ENCODE assay signal across 21 cellular contexts in the genomic region with DNA sequence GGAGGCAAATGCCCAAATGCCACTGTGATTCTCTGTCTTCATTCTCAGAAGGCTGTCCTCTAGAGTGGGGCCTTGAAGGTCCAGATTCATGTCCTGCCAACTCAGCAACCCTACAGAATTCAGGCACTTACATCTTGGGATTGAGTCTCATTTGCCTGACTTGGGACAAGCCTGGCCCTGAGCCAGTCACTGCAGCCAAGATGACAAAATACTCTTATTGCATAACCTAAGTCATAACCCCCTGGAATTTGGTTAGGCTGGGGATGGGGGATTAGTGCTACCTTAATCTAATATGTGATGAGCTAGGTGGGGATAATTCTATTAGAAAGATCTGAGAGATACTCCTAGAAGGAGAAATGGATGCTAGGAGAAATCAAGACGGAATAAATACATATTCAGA.
DNase-seq lines count a peak whose midpoint lies in the region; ATAC-seq, FAIRE-seq and TF ChIP-seq lines count a peak whose summit lies in the region.
"Had no signal": no experiment of that assay in that cellular context is flagged by ENCODE, and none has a peak within 500 bp of the region (broad histone marks: within the 10 kb centered on the region; RNA-seq: fewer than 3 reads in every experiment).

No MANE protein-coding gene starts in this region.

- H4K20me1 ChIP-seq in PC-9 (ENCODE audit: insufficient read depth): no peaks in the 10 kb centered on the region
- H4K20me1 ChIP-seq in H1 (replicated peaks in 1 of 2; ENCODE audit: control insufficient read depth in 1 of 2, insufficient read depth in 2 of 2, low read length in 2 of 2): no peaks in the 10 kb centered on the region

- H2BK15ac ChIP-seq in H1 (ENCODE audit: low read length): no peak overlapping the region
- H2BK15ac ChIP-seq in mesenchymal stem cell (ENCODE audit: low read depth, poor library complexity, severe bottlenecking): peak overlapping the region; percentile 21

- H2BK20ac ChIP-seq in H1 (ENCODE audit: low read length): no peak overlapping the region

- FAIRE-seq in H1 (lab: Jason Lieb, UNC): no peak
- FAIRE-seq: GM12891, TTC549 had no signal

- H3K27me3 ChIP-seq in PC-9 (ENCODE audit: insufficient read depth, low read depth): no peaks in the 10 kb centered on the region
- no peaks in the 10 kb centered on the region for H3K27me3 ChIP-seq in H1 (replicated peaks in 1 of 4; ENCODE audit: control insufficient read depth in 3 of 4, extremely low read depth in 1 of 4, insufficient read depth in 3 of 4, low read length in 3 of 4)
- no peaks in the 10 kb centered on the region for H3K27me3 ChIP-seq in mesenchymal stem cell (ENCODE audit: control insufficient read depth in 1 of 2, insufficient read depth in 1 of 2, low read length in 2 of 2)
- H3K27me3 ChIP-seq: gastrocnemius medialis, upper lobe of left lung had no signal

- no peaks in the 10 kb centered on the region for H3K79me1 ChIP-seq in H1 (ENCODE audit: low read depth, low read length)
- H3K79me1 ChIP-seq in mesenchymal stem cell (replicated peaks; ENCODE audit: low read length, poor library complexity, severe bottlenecking): no peaks in the 10 kb centered on the region

- POLR2A ChIA-PET in PC-9 (lab: Charles Lee; ENCODE audit: unreplicated experiment): interaction anchor here (0.5 kb wide), 1 partner anchor 171 kb away, joined by 3 read pairs; no protein-coding TSS in a partner anchor
- POLR2A ChIA-PET in H1 (lab: Charles Lee; ENCODE audit: partially characterized antibody): no interaction called here

- no peak overlapping the region for H3K4me3 Mint-ChIP-seq in Calu3 (ENCODE audit: low read depth, unreplicated experiment)
- H3K4me3 Mint-ChIP-seq: activated CD4-positive, alpha-beta memory T cell treated with anti-CD3 and anti-CD28 coated beads for 36 hours; activated T-helper 17 cell treated with anti-CD3 and anti-CD28 coated beads, Interleukin-2, amount 50 U/mL, for 72 hours; immature natural killer cell had no signal

- H3K18ac ChIP-seq in H1 (ENCODE audit: extremely low read depth, low read length) (no peak overlapping the region; the same call in 1 of the 2 replicates), mesenchymal stem cell (ENCODE audit: low read depth in 1 of 2, low read length in 2 of 2) (no peak overlapping the region)

- TF ChIP-seq RAD21 in H1 (IDR thresholded peaks at IDR 0.05 in 1 of 2, conservative IDR thresholded peaks at IDR 0.05 in 1 of 2; ENCODE audit: low read depth in 2 of 2, low read length in 2 of 2): no peak

- peaks cover 17% of the 10 kb centered on the region for H3K4me1 ChIP-seq in PC-9 (replicated peaks; ENCODE audit: insufficient read depth)
- peaks cover 0 to 8% (median 1%) of the 10 kb centered on the region in 4 experiments; a peak in 3 of 7 replicates for H3K4me1 ChIP-seq in H1 (replicated peaks in 1 of 4; ENCODE audit: control insufficient read depth in 3 of 4, insufficient read depth in 4 of 4, low read length in 3 of 4)
- H3K4me1 ChIP-seq in mesenchymal stem cell (ENCODE audit: control insufficient read depth, insufficient read depth, low read depth, low read length): no peaks in the 10 kb centered on the region
- H3K4me1 ChIP-seq: gastrocnemius medialis had no signal

- H3K23me2 ChIP-seq in H1 (ENCODE audit: low read depth, low read length): no peaks in the 10 kb centered on the region

- H3K9ac ChIP-seq in H1 (replicated peaks in 1 of 4; ENCODE audit: extremely low read depth in 1 of 4, low read depth in 3 of 4, low read length in 3 of 4) (no peak overlapping the region; a peak in 1 of 7 replicates), mesenchymal stem cell (ENCODE audit: low read length) (no peak overlapping the region)
- H3K9ac ChIP-seq: KMS-11 had no signal

- H2AK5ac ChIP-seq in H1 (ENCODE audit: low read depth, low read length) (no peak overlapping the region), mesenchymal stem cell (ENCODE audit: low read length, severe bottlenecking) (no peak overlapping the region)

- no peaks in the 10 kb centered on the region for H3F3A ChIP-seq in PC-9 (ENCODE audit: insufficient read depth, low read depth)

- H3K56ac ChIP-seq in H1 (replicated peaks; ENCODE audit: insufficient read length, low read depth, low read length): no peak overlapping the region

- H3K14ac ChIP-seq in H1 (ENCODE audit: insufficient read length): peak overlapping the region; percentile 31
- no peak overlapping the region for H3K14ac ChIP-seq in mesenchymal stem cell (ENCODE audit: low read length in 2 of 2)

- peaks cover 17% of the 10 kb centered on the region for H3K36me3 Mint-ChIP-seq in Calu3 (ENCODE audit: insufficient read depth, unreplicated experiment)
- H3K36me3 Mint-ChIP-seq: activated CD4-positive, alpha-beta memory T cell treated with anti-CD3 and anti-CD28 coated beads for 36 hours; immature natural killer cell had no signal

- TF ChIP-seq CTCF in Calu3 (IDR thresholded peaks at IDR 0.05; ENCODE audit: unreplicated experiment) (no peak), PC-9 (conservative IDR thresholded peaks at IDR 0.05) (no peak), H1 (IDR thresholded peaks at IDR 0.05; ENCODE audit: control extremely low read depth in 1 of 3, insufficient read depth in 1 of 3, low read depth in 1 of 3, low read length in 3 of 3) (no peak), GM13976 (IDR thresholded peaks at IDR 0.05; ENCODE audit: borderline replicate concordance, control extremely low read depth, extremely low read depth, insufficient read depth, missing control alignments) (no peak)

- H2AFZ ChIP-seq in PC-9 (no peak overlapping the region), H1 (ENCODE audit: low read length) (peak overlapping the region; percentile 24; the same call in 1 of the 2 replicates), mesenchymal stem cell (ENCODE audit: low read depth, low read length) (no peak overlapping the region)

- H3K27ac ChIP-seq in PC-9 (peak overlapping the region; percentile 55), H1 (ENCODE audit: low read depth, low read length) (no peak overlapping the region), mesenchymal stem cell (ENCODE audit: low read length, poor library complexity, severe bottlenecking) (no peak overlapping the region)
- H3K27ac ChIP-seq: gastrocnemius medialis, KMS-11, upper lobe of left lung had no signal

- CTCF ChIA-PET in Calu3 (lab: Charles Lee) (interaction anchor here (0.7 to 2.4 kb wide), 5 partner anchors 12 to 221 kb away, joined by 3 to 11 read pairs (median 9); no protein-coding TSS in a partner anchor), PC-9 (lab: Charles Lee) (no interaction called here), H1 (lab: Charles Lee; ENCODE audit: partially characterized antibody) (interaction anchor here (0.9 to 3.2 kb wide), 4 partner anchors 12 to 80 kb away, joined by 3 to 14 read pairs (median 4); no protein-coding TSS in a partner anchor)

- peak; percentile 38 for DNase-seq in Calu3
- DNase-seq in PC-9: peak in 1 of 2 experiments; percentile 15
- DNase-seq in H1 (ENCODE audit: low read depth in 1 of 2, low spot score in 2 of 2): no peak
- DNase-seq in mesenchymal stem cell: no peak
- DNase-seq in GM13976 (ENCODE audit: low spot score): no peak
- DNase-seq in COLO668 (lab: John Stamatoyannopoulos, UW; ENCODE audit: unreplicated experiment): no peak
- DNase-seq in SHP77 (lab: John Stamatoyannopoulos, UW): no peak
- DNase-seq: activated CD4-positive, alpha-beta memory T cell treated with anti-CD3 and anti-CD28 coated beads for 36 hours; anterior cingulate cortex; gastrocnemius medialis; immature natural killer cell; NCI-H187; NCI-H748 treated with DMSO at 0.1 percent for 48 hours; posterior cingulate gyrus; stimulated activated CD4-positive, alpha-beta T cell treated with anti-CD3 and anti-CD28 coated beads, Interleukin-15, amount 100 ng/mL, for 24 hours had no signal

- H2BK12ac ChIP-seq in H1 (ENCODE audit: low read depth, low read length): no peak overlapping the region
- no peak overlapping the region for H2BK12ac ChIP-seq in mesenchymal stem cell (ENCODE audit: low read length in 2 of 2)

- H3K79me2 ChIP-seq in PC-9 (ENCODE audit: low read depth) (no peaks in the 10 kb centered on the region), H1 (ENCODE audit: control insufficient read depth in 1 of 2, insufficient read depth in 2 of 2, low read length in 2 of 2) (no peaks in the 10 kb centered on the region)

- BruUV-seq in Calu3 (replicated peaks; lab: Mats Ljungman, UMichigan) (no TSS peak), PC-9 (replicated peaks; lab: Mats Ljungman, UMichigan) (no TSS peak)

- H3K36me3 ChIP-seq in PC-9 (ENCODE audit: low read depth) (no peaks in the 10 kb centered on the region), H1 (ENCODE audit: control insufficient read depth in 2 of 4, insufficient read depth in 4 of 4, low read length in 3 of 4) (no peaks in the 10 kb centered on the region), mesenchymal stem cell (ENCODE audit: control insufficient read depth in 1 of 2, insufficient read depth in 2 of 2, low read depth in 1 of 2, low read length in 2 of 2) (no peaks in the 10 kb centered on the region)
- H3K36me3 ChIP-seq: gastrocnemius medialis, upper lobe of left lung had no signal

- H3K9me2 ChIP-seq in PC-9 (ENCODE audit: insufficient read depth): no peaks in the 10 kb centered on the region

- no peak overlapping the region for H4K8ac ChIP-seq in H1 (ENCODE audit: extremely low read depth, insufficient read depth, low read length)
- no peak overlapping the region for H4K8ac ChIP-seq in mesenchymal stem cell (ENCODE audit: low read length)

- H3K4ac ChIP-seq in H1 (replicated peaks; ENCODE audit: insufficient read length, low read depth, low read length) (no peak overlapping the region), mesenchymal stem cell (ENCODE audit: low read depth in 1 of 2, low read length in 2 of 2) (no peak overlapping the region)

- no peaks in the 10 kb centered on the region for H3K9me3 ChIP-seq in PC-9 (ENCODE audit: insufficient read depth, low read depth)
- H3K9me3 ChIP-seq in H1 (ENCODE audit: insufficient read depth in 2 of 2, low read depth in 1 of 2, low read length in 1 of 2): no peaks in the 10 kb centered on the region
- no peaks in the 10 kb centered on the region for H3K9me3 ChIP-seq in mesenchymal stem cell (ENCODE audit: control insufficient read depth, low read length)
- H3K9me3 ChIP-seq: gastrocnemius medialis, upper lobe of left lung had no signal

- no peaks in the 10 kb centered on the region for H3K27me3 Mint-ChIP-seq in Calu3 (ENCODE audit: unreplicated experiment)
- H3K27me3 Mint-ChIP-seq: activated T-helper 17 cell treated with anti-CD3 and anti-CD28 coated beads, Interleukin-2, amount 50 U/mL, for 72 hours had no signal

- WGBS in H1 (ENCODE audit: extremely low coverage in 1 of 2, insufficient coverage in 1 of 2, insufficient read length in 1 of 2, insufficient replicate concordance in 2 of 2, low coverage in 1 of 2, low lambda C conversion rate in 2 of 2, missing lambda C conversion rate in 1 of 2), 2 experiments: 89% methylated on average over 1 of the region's 1 CpG; no CpG with 5 or more reads in 1 of the 2 experiments
- no CpG with 5 or more reads among the region's 1 CpG for WGBS in mesenchymal stem cell

- no peak for TF ChIP-seq POLR2A in H1 (IDR thresholded peaks at IDR 0.05; ENCODE audit: control extremely low read depth in 1 of 2, low read depth in 2 of 2, low read length in 2 of 2)

- H3K4me2 ChIP-seq in PC-9 (peak overlapping the region; percentile 19; the same call in 1 of the 2 replicates), H1 (ENCODE audit: insufficient read depth in 1 of 2, low read depth in 2 of 2, low read length in 2 of 2) (no peak overlapping the region), mesenchymal stem cell (ENCODE audit: low read length, poor library complexity, severe bottlenecking) (no peak overlapping the region)
- H3K4me2 ChIP-seq: KMS-11 had no signal

- H4K5ac ChIP-seq in H1 (ENCODE audit: insufficient read length, low read depth, low read length): no peak overlapping the region

- H3K23ac ChIP-seq in H1 (ENCODE audit: insufficient read length) (no peak overlapping the region), mesenchymal stem cell (ENCODE audit: low read length in 2 of 2) (no peak overlapping the region)

- H4K91ac ChIP-seq in H1 (replicated peaks; ENCODE audit: insufficient read length, low read length): no peak overlapping the region
- no peak overlapping the region for H4K91ac ChIP-seq in mesenchymal stem cell (ENCODE audit: low read length)

- no peaks in the 10 kb centered on the region for H3K9me3 Mint-ChIP-seq in Calu3 (ENCODE audit: low read depth, unreplicated experiment)
- H3K9me3 Mint-ChIP-seq: activated CD4-positive, alpha-beta memory T cell treated with anti-CD3 and anti-CD28 coated beads for 36 hours; activated T-helper 17 cell treated with anti-CD3 and anti-CD28 coated beads, Interleukin-2, amount 50 U/mL, for 72 hours; immature natural killer cell had no signal

- H3K4me3 ChIP-seq in PC-9 (no peak overlapping the region), H1 (ENCODE audit: extremely low read depth in 1 of 4, insufficient read depth in 2 of 4, low read depth in 3 of 4, low read length in 4 of 4) (no peak overlapping the region), mesenchymal stem cell (ENCODE audit: insufficient read depth in 1 of 2, low read depth in 1 of 2, low read length in 2 of 2) (no peak overlapping the region)
- H3K4me3 ChIP-seq: gastrocnemius medialis, upper lobe of left lung had no signal

- peaks cover 12% of the 10 kb centered on the region for H3K4me1 Mint-ChIP-seq in Calu3 (ENCODE audit: low read depth, unreplicated experiment)

- no peak overlapping the region for H3K27ac Mint-ChIP-seq in Calu3 (ENCODE audit: unreplicated experiment)
- H3K27ac Mint-ChIP-seq: activated CD4-positive, alpha-beta memory T cell treated with anti-CD3 and anti-CD28 coated beads for 36 hours; activated T-helper 17 cell treated with anti-CD3 and anti-CD28 coated beads, Interleukin-2, amount 50 U/mL, for 72 hours; immature natural killer cell had no signal

- ATAC-seq in GM21390 (IDR thresholded peaks at IDR 0.05; ENCODE audit: unreplicated experiment): no peak
- ATAC-seq: activated T-helper 17 cell treated with anti-CD3 and anti-CD28 coated beads, Interleukin-2, amount 50 U/mL, for 72 hours; gastrocnemius medialis had no signal

- in situ Hi-C loops in GM13976 (cut with MboI; ENCODE audit: low sequenced_read_pairs, unreplicated experiment): no loop called here

- no peak overlapping the region for H2BK120ac ChIP-seq in H1 (replicated peaks; ENCODE audit: low read depth, low read length)
- no peak overlapping the region for H2BK120ac ChIP-seq in mesenchymal stem cell (ENCODE audit: low read depth, low read length)

- TF ChIP-seq EP300 in H1 (IDR thresholded peaks at IDR 0.05; ENCODE audit: borderline replicate concordance in 1 of 2, low read depth in 2 of 2, low read length in 2 of 2): no peak

- H2BK5ac ChIP-seq in H1 (ENCODE audit: low read depth, low read length): 0 out of 2 replicates have a peak overlapping the region, but pooled peaks have one; percentile 11
- H2BK5ac ChIP-seq in mesenchymal stem cell (ENCODE audit: low read depth, low read length, poor library complexity, severe bottlenecking): no peak overlapping the region

- intact Hi-C loops in Calu3 (cut with micrococcal nuclease; ENCODE audit: unreplicated experiment) (loop anchor here (5.0 kb wide), 1 partner anchor 37 kb away; no protein-coding TSS in a partner anchor), PC-9 (cut with micrococcal nuclease; ENCODE audit: unreplicated experiment) (loop anchor here (2.0 kb wide), 1 partner anchor 79 kb away; no protein-coding TSS in a partner anchor)
